Comparison of ENCODE assay signal across 22 cellular contexts in the genomic region with DNA sequence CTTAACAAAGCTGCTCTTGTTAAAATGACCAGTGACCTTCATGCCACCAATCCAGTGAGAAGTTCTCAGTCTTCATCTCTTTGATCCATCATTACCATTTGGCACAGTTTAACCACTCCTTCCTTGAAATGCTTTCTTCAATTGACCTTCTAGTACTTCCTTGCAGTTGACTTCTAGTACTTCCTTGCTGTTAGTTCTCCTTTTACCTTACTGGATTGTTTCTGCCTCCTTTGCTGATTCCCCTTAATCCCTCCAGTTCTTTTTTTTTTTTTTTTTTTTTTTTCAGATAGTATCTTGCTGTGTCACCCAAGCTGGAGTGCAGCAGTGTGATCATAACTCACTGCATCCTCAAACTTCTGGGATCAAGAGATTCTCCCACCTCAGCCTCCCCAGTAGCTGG.
DNase-seq lines count a peak whose midpoint lies in the region; ATAC-seq and TF ChIP-seq lines count a peak whose summit lies in the region.
"Had no signal": no experiment of that assay in that cellular context is flagged by ENCODE, and none has a peak within 500 bp of the region (broad histone marks: within the 10 kb centered on the region; RNA-seq: fewer than 3 reads in every experiment).

No MANE protein-coding gene starts in this region.

- H3K23ac ChIP-seq in IMR-90 (ENCODE audit: low read depth, low read length): peak overlapping the region; percentile 60; the same call in 1 of the 2 replicates

- H2AFZ ChIP-seq in IMR-90 (replicated peaks; ENCODE audit: low read length, poor library complexity): no peak overlapping the region
- H2AFZ ChIP-seq: GM23248, PC-9 had no signal

- TF ChIP-seq CTCF in IMR-90 (conservative IDR thresholded peaks at IDR 0.05; ENCODE audit: low read depth, low read length): no peak

- no peak overlapping the region; the same call in 2 of the 3 replicates for H2BK15ac ChIP-seq in IMR-90 (ENCODE audit: low read depth, low read length)

- dilution Hi-C loops in IMR-90 (cut with HindIII; ENCODE audit: low sequenced_read_pairs, unreplicated experiment): no loop called here

- H3K18ac ChIP-seq in IMR-90 (ENCODE audit: low read depth, low read length): no peak overlapping the region

- no peak overlapping the region for H3K9ac ChIP-seq in IMR-90 (ENCODE audit: low read depth, low read length)
- H3K9ac ChIP-seq: GM23248 had no signal

- in situ Hi-C loops in IMR-90 (cut with MboI; ENCODE audit: low sequenced_read_pairs): no loop called here

- H3K4me2 ChIP-seq in IMR-90 (ENCODE audit: low read depth, low read length): no peak overlapping the region
- H3K4me2 ChIP-seq: PC-9 had no signal

- ATAC-seq in IMR-90 (ENCODE audit: low read depth): no peak
- no peak for ATAC-seq in left cardiac atrium
- no peak for ATAC-seq in HG02623 (IDR thresholded peaks at IDR 0.05; ENCODE audit: unreplicated experiment)
- ATAC-seq: T-cell had no signal

- H3K4me1 ChIP-seq in IMR-90 (ENCODE audit: control insufficient read depth, insufficient read depth, low read length): peaks cover 24% of the 10 kb centered on the region
- H3K4me1 ChIP-seq: SJCRH30 had no signal

- DNase-seq in CD1c-positive myeloid dendritic cell (ENCODE audit: extremely low spot score) (peak; percentile 22), IMR-90 (no peak), SW480 (ENCODE audit: low spot score) (peak; percentile 30), erythroblast (lab: John Stamatoyannopoulos, UW) (peak; percentile 18 to 44), left cardiac atrium (no peak), A172 (ENCODE audit: low spot score) (no peak)
- no peak for DNase-seq in stimulated activated CD4-positive, alpha-beta T cell treated with anti-CD3 and anti-CD28 coated beads, Interleukin-15, amount 100 ng/mL, for 24 hours
- DNase-seq: ACHN; CD4-positive, alpha-beta memory T cell; DND-41; GDM1; GM23248; HCEC 1CT; KG1; NCI-H1105 treated with DMSO at 0.1 percent for 48 hours; NCI-H187; NCI-H2171; NCI-H446 treated with DMSO at 0.1 percent for 48 hours; PC-9; SJCRH30; T-cell had no signal

- intact Hi-C loops in IMR-90 (cut with micrococcal nuclease) (no loop called here), left cardiac atrium (cut with DNase I) (no loop called here)

- no peaks in the 10 kb centered on the region for H3K27me3 ChIP-seq in IMR-90 (ENCODE audit: control insufficient read depth, insufficient read depth, low read length)
- H3K27me3 ChIP-seq: SJCRH30 had no signal

- CTCF ChIA-PET in IMR-90 (lab: Yijun Ruan, JAX): interaction anchor here (0.6 to 1.0 kb wide), 2 partner anchors 74 to 556 kb away, joined by 3 to 5 read pairs; no protein-coding TSS in a partner anchor

- peak overlapping the region; percentile 35 for H2BK5ac ChIP-seq in IMR-90 (ENCODE audit: low read depth, low read length, poor library complexity, severe bottlenecking)

- no peak overlapping the region for H2AK9ac ChIP-seq in IMR-90 (replicated peaks; ENCODE audit: low read depth, low read length, poor library complexity)

- peaks cover 39% of the 10 kb centered on the region for H3K9me1 ChIP-seq in IMR-90 (ENCODE audit: insufficient read depth, low read length)

- peak overlapping the region; percentile 33; the same call in 1 of the 2 replicates for H3K4ac ChIP-seq in IMR-90 (ENCODE audit: low read depth, low read length)

- peaks cover 0 to 42% of the 10 kb centered on the region in 2 experiments; a peak in 2 of 4 replicates for H3K79me1 ChIP-seq in IMR-90 (ENCODE audit: low read depth in 1 of 2, low read length in 2 of 2)

- H3K4me3 ChIP-seq in IMR-90 (ENCODE audit: insufficient read depth, low read depth, low read length): no peak overlapping the region
- H3K4me3 ChIP-seq: GM23248, PC-9, SJCRH30 had no signal

- no peak overlapping the region for H4K5ac ChIP-seq in IMR-90 (ENCODE audit: low read depth, low read length)

- peak overlapping the region; percentile 36; the same call in 1 of the 2 replicates for H2BK20ac ChIP-seq in IMR-90 (ENCODE audit: low read depth, low read length)

- peak overlapping the region; percentile 4; the same call in 1 of the 2 replicates for H2BK120ac ChIP-seq in IMR-90 (ENCODE audit: low read depth, low read length)

- no peak overlapping the region for H4K8ac ChIP-seq in IMR-90 (ENCODE audit: low read depth in 2 of 2, low read length in 2 of 2)

- H2AK5ac ChIP-seq in IMR-90 (ENCODE audit: low read depth, low read length): peak overlapping the region; percentile 86; the same call in 1 of the 2 replicates

- no peaks in the 10 kb centered on the region for H3K9me3 ChIP-seq in IMR-90 (ENCODE audit: control insufficient read depth, insufficient read depth, low read length)
- H3K9me3 ChIP-seq: SJCRH30 had no signal

- no TSS peak for BruUV-seq in IMR-90 (replicated peaks; lab: Mats Ljungman, UMichigan)

- H3K36me3 ChIP-seq in IMR-90 (ENCODE audit: control insufficient read depth, insufficient read depth, low read length): peaks cover 41% of the 10 kb centered on the region

- H4K20me1 ChIP-seq in IMR-90 (ENCODE audit: insufficient read depth, low read length): peaks cover 16% of the 10 kb centered on the region; the same call in 1 of the 2 replicates

- POLR2A ChIA-PET in IMR-90 (lab: Charles Lee; ENCODE audit: unreplicated experiment): no interaction called here

- peak overlapping the region; percentile 75; the same call in 1 of the 2 replicates for H3K14ac ChIP-seq in IMR-90 (replicated peaks; ENCODE audit: low read depth, low read length)

- no peak overlapping the region for H3K56ac ChIP-seq in IMR-90 (ENCODE audit: extremely low read depth, insufficient read depth, low read length)

- TF ChIP-seq POLR2A in IMR-90 (IDR thresholded peaks at IDR 0.05; ENCODE audit: low read depth, low read length) (no peak), erythroblast (IDR thresholded peaks at IDR 0.05; ENCODE audit: low read length) (no peak)

- 0 out of 2 replicates have a peak overlapping the region, but pooled peaks have one; percentile 27 for H4K91ac ChIP-seq in IMR-90 (ENCODE audit: insufficient read depth, low read depth, low read length)

- H3K27ac ChIP-seq in IMR-90 (ENCODE audit: insufficient read depth, low read length): no peak overlapping the region
- H3K27ac ChIP-seq: GM23248, PC-9, SJCRH30 had no signal

- no peak for TF ChIP-seq RAD21 in IMR-90 (IDR thresholded peaks at IDR 0.05; ENCODE audit: low read length)

TF ChIP-seq in IMR-90, 13 proteins besides CTCF, POLR2A, EP300 and RAD21:
- TF ChIP-seq NFE2L2 (IDR thresholded peaks at IDR 0.05; ENCODE audit: low read depth, low read length) (no peak), MAZ (IDR thresholded peaks at IDR 0.05; ENCODE audit: borderline replicate concordance, low read depth, low read length) (no peak), MAFK (IDR thresholded peaks at IDR 0.05; ENCODE audit: low read depth, low read length) (no peak), SMC3 (IDR thresholded peaks at IDR 0.05; ENCODE audit: low read depth, low read length) (no peak), CHD1 (IDR thresholded peaks at IDR 0.05; ENCODE audit: low read depth, low read length) (no peak), RFX5 (IDR thresholded peaks at IDR 0.05; ENCODE audit: low read depth, low read length) (no peak), BHLHE40 (IDR thresholded peaks at IDR 0.05; ENCODE audit: low read depth, low read length) (no peak), RCOR1 (IDR thresholded peaks at IDR 0.05; ENCODE audit: insufficient replicate concordance, low read length) (no peak), FOS (IDR thresholded peaks at IDR 0.05; ENCODE audit: low read depth, low read length) (no peak), CEBPB (IDR thresholded peaks at IDR 0.05; ENCODE audit: low read depth, low read length) (no peak), MXI1 (IDR thresholded peaks at IDR 0.05; ENCODE audit: borderline replicate concordance, low read depth, low read length) (no peak)
- TF ChIP-seq, protein P1, sequence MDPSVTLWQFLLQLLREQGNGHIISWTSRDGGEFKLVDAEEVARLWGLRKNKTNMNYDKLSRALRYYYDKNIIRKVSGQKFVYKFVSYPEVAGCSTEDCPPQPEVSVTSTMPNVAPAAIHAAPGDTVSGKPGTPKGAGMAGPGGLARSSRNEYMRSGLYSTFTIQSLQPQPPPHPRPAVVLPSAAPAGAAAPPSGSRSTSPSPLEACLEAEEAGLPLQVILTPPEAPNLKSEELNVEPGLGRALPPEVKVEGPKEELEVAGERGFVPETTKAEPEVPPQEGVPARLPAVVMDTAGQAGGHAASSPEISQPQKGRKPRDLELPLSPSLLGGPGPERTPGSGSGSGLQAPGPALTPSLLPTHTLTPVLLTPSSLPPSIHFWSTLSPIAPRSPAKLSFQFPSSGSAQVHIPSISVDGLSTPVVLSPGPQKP (IDR thresholded peaks at IDR 0.05; ENCODE audit: borderline replicate concordance, low read depth, low read length): no peak
- TF ChIP-seq, protein P2, sequence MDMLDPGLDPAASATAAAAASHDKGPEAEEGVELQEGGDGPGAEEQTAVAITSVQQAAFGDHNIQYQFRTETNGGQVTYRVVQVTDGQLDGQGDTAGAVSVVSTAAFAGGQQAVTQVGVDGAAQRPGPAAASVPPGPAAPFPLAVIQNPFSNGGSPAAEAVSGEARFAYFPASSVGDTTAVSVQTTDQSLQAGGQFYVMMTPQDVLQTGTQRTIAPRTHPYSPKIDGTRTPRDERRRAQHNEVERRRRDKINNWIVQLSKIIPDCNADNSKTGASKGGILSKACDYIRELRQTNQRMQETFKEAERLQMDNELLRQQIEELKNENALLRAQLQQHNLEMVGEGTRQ (IDR thresholded peaks at IDR 0.05; ENCODE audit: low read depth, low read length): no peak

Comparison
In these comparisons a context has a peak if more than half of its experiments do, and no peak if none do; other contexts are left out.
1. DNase-seq: peak in CD1c-positive myeloid dendritic cell (single experiment), SW480 (single experiment) and erythroblast (2 of 2); none in IMR-90 (single experiment), left cardiac atrium (single experiment), stimulated activated CD4-positive, alpha-beta T cell treated with anti-CD3 and anti-CD28 coated beads, Interleukin-15, amount 100 ng/mL, for 24 hours (single experiment) and A172 (single experiment).